ENCODE assay signal across 1 cellular context in the genomic region with DNA sequence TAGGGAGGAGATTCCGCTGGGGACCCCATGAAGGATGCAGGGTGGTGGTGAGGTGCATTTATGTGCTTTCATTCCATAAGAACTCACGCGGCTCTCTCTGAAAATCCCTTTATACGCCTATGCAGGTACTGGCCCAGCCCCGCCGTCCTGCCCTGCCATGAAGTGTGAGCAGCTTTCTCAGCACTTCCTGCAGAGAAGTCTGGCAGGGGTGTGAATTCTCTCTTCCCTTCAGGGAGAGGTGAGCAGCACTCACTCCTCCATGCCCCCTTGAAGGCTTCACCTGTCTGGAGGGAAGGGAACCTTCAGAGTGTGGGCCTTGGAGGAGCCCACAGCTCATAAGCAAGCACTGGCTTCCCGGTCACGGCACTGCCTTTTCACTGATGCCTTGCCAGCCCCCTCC.
TF ChIP-seq lines count a peak whose summit lies in the region.

No MANE protein-coding gene starts in this region.

TF ChIP-seq in HepG2, 621 proteins besides CTCF, POLR2A, EP300 and RAD21:
- TF ChIP-seq ATF2 (CRISPR knock-in tag; IDR thresholded peaks at IDR 0.05) (no peak), ZNF772 (CRISPR knock-in tag; IDR thresholded peaks at IDR 0.05) (no peak), SP2 (CRISPR knock-in tag; IDR thresholded peaks at IDR 0.05) (no peak), FIP1L1 (IDR thresholded peaks at IDR 0.05; ENCODE audit: borderline replicate concordance, insufficient read depth, low read depth, low read length) (no peak), PHF8 (CRISPR knock-in tag; IDR thresholded peaks at IDR 0.05) (no peak), ZFP36 (IDR thresholded peaks at IDR 0.05; ENCODE audit: borderline replicate concordance, low read depth, low read length, partially characterized antibody) (no peak), HCFC1 (IDR thresholded peaks at IDR 0.05; ENCODE audit: low read depth, low read length) (no peak), EEA1 (CRISPR knock-in tag; IDR thresholded peaks at IDR 0.05; ENCODE audit: borderline replicate concordance) (no peak), MAFK (conservative IDR thresholded peaks at IDR 0.05 in 1 of 2, IDR thresholded peaks at IDR 0.05 in 1 of 2; ENCODE audit: low read length in 2 of 2) (no peak)
TF ChIP-seq in HepG2: peak in this region for 0.
